In the genomic region with DNA sequence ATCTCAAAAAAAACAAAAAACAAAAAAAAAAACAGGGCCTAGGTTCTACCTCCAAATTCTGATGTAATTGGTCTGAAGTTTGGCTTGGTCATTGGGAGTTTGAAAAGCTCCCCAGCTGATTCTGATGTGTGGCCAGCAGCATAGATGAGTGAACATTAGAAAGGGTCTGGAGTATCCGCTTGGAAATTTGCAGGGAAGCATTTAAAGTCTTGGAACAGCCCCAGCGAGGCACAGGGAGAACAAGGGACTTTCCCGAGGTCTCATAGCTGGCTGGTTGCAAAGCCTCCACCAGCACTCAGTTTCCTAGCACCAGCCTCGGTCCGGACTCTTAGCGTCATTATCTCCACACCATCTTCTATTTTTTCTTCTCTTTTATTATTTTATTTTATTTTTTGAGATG, we compare ENCODE assay signal across 28 cellular contexts.
"Had no signal": no experiment of that assay in that cellular context is flagged by ENCODE, and none has a peak within 500 bp of the region (broad histone marks: within the 10 kb centered on the region; RNA-seq: fewer than 3 reads in every experiment).

No MANE protein-coding gene starts in this region.

- H3K27me3 ChIP-seq: neural progenitor cell, ovary, spleen, suprapubic skin, testis, tibial nerve, upper lobe of right lung, uterus had no signal

- H3K4me3 Mint-ChIP-seq: naive thymus-derived CD4-positive, alpha-beta T cell; natural killer cell; nephron; neural progenitor cell; stimulated activated memory B cell treated with anti-CD40 and anti-IgM and Interleukin-4, amounts not matched to agents 10 μg/mL and 1 μg/mL and 100 μg/mL, for 72 hours; stimulated activated naive CD8-positive, alpha-beta T cell treated with anti-CD3 and anti-CD28 coated beads, Interleukin-15, amount 100 ng/mL, for 72 hours had no signal

- H3K9me3 ChIP-seq: ovary, psoas muscle, spleen, suprapubic skin, testis, tibial nerve, upper lobe of right lung, uterus had no signal

- H2AFZ ChIP-seq: neural progenitor cell, parathyroid adenoma had no signal

- H3K4me1 ChIP-seq: parathyroid adenoma, psoas muscle, spleen, suprapubic skin, testis, tibial nerve, upper lobe of right lung, uterus had no signal

- H3K4me2 ChIP-seq: neural progenitor cell, smooth muscle cell had no signal

- H3K4me1 Mint-ChIP-seq: stimulated activated memory B cell treated with anti-CD40 and anti-IgM and Interleukin-4, amounts not matched to agents 10 μg/mL and 1 μg/mL and 100 μg/mL, for 72 hours had no signal

- DNase-seq: naive thymus-derived CD4-positive, alpha-beta T cell; natural killer cell; ovary; right cardiac atrium; spleen; stimulated activated CD4-positive, alpha-beta T cell treated with anti-CD3 and anti-CD28 coated beads, Interleukin-12 subunit alpha, Interleukin-12 subunit beta, amount 100 ng/mL, for 4 hours; stimulated activated CD4-positive, alpha-beta T cell treated with anti-CD3 and anti-CD28 coated beads, Interleukin-1b, Interleukin-23, amount 100 ng/mL, for 48 hours; stimulated activated CD4-positive, alpha-beta T cell treated with anti-CD3 and anti-CD28 coated beads, Interleukin-4, amount 100 ng/mL, for 1 hour; stimulated activated CD4-positive, alpha-beta T cell treated with anti-CD3 and anti-CD28 coated beads, Interleukin-4, amount 100 ng/mL, for 4 hours; stimulated activated CD8-positive, alpha-beta memory T cell treated with anti-CD3 and anti-CD28 coated beads, Interleukin-4, amount 100 ng/mL, for 48 hours; stimulated activated naive CD4-positive, alpha-beta T cell; stimulated activated naive CD8-positive, alpha-beta T cell treated with anti-CD3 and anti-CD28 coated beads, Interleukin-15, amount 100 ng/mL, for 72 hours; stimulated activated naive CD8-positive, alpha-beta T cell treated with anti-CD3 and anti-CD28 coated beads, Interleukin-15, Interleukin-2, amounts not matched to agents 100 U/mL and 50 U/mL, for 24 hours; substantia nigra; testis; trophoblast cell; upper lobe of right lung; uterus had no signal

- H3K9me3 Mint-ChIP-seq: naive thymus-derived CD4-positive, alpha-beta T cell; natural killer cell; nephron; neural progenitor cell; stimulated activated memory B cell treated with anti-CD40 and anti-IgM and Interleukin-4, amounts not matched to agents 10 μg/mL and 1 μg/mL and 100 μg/mL, for 72 hours; stimulated activated naive CD8-positive, alpha-beta T cell treated with anti-CD3 and anti-CD28 coated beads, Interleukin-15, amount 100 ng/mL, for 72 hours had no signal

- H3K4me3 ChIP-seq: neural progenitor cell, ovary, psoas muscle, skin epidermis, smooth muscle cell, spleen, suprapubic skin, testis, tibial nerve, upper lobe of right lung, uterus had no signal

- H3K36me3 ChIP-seq: neural progenitor cell, ovary, spleen, suprapubic skin, tibial nerve, upper lobe of right lung, uterus had no signal

- H3K36me3 Mint-ChIP-seq: naive thymus-derived CD4-positive, alpha-beta T cell; natural killer cell; neural progenitor cell; stimulated activated memory B cell treated with anti-CD40 and anti-IgM and Interleukin-4, amounts not matched to agents 10 μg/mL and 1 μg/mL and 100 μg/mL, for 72 hours had no signal

- H3K9ac ChIP-seq: neural progenitor cell, parathyroid adenoma had no signal

- ATAC-seq: naive thymus-derived CD4-positive, alpha-beta T cell; natural killer cell; psoas muscle; stimulated activated memory B cell treated with anti-CD40 and anti-IgM and Interleukin-4, amounts not matched to agents 10 μg/mL and 1 μg/mL and 100 μg/mL, for 72 hours; stimulated activated naive CD8-positive, alpha-beta T cell treated with anti-CD3 and anti-CD28 coated beads, Interleukin-15, amount 100 ng/mL, for 72 hours; stimulated activated naive CD8-positive, alpha-beta T cell treated with anti-CD3 and anti-CD28 coated beads, Interleukin-15, Interleukin-2, amounts not matched to agents 100 U/mL and 50 U/mL, for 24 hours; upper lobe of right lung had no signal

- H3K27ac Mint-ChIP-seq: naive thymus-derived CD4-positive, alpha-beta T cell; natural killer cell; nephron; progenitor cell of endocrine pancreas; stimulated activated memory B cell treated with anti-CD40 and anti-IgM and Interleukin-4, amounts not matched to agents 10 μg/mL and 1 μg/mL and 100 μg/mL, for 72 hours; stimulated activated naive CD8-positive, alpha-beta T cell treated with anti-CD3 and anti-CD28 coated beads, Interleukin-15, amount 100 ng/mL, for 72 hours had no signal

- H3K27ac ChIP-seq: neural progenitor cell, ovary, parathyroid adenoma, psoas muscle, skin epidermis, spleen, suprapubic skin, testis, tibial nerve, upper lobe of right lung, uterus had no signal

- H3K27me3 Mint-ChIP-seq: naive thymus-derived CD4-positive, alpha-beta T cell; progenitor cell of endocrine pancreas; stimulated activated naive CD8-positive, alpha-beta T cell treated with anti-CD3 and anti-CD28 coated beads, Interleukin-15, amount 100 ng/mL, for 72 hours had no signal
